ENCODE assay signal across 17 cellular contexts in genomic region chr11:65981972-65982823, GRCh38. TPM values are rescaled to one million over a fixed set of nuclear protein-coding genes. Genes with fewer than 3 reads are reported as not detected.
DNase-seq lines count a peak whose midpoint lies in the region; ATAC-seq, FAIRE-seq and TF ChIP-seq lines count a peak whose summit lies in the region.
"Had no signal": no experiment of that assay in that cellular context is flagged by ENCODE, and none has a peak within 500 bp of the region (broad histone marks: within the 10 kb centered on the region; RNA-seq: fewer than 3 reads in every experiment).

No MANE protein-coding gene starts in this region.

- no peak overlapping the region for H3K9ac ChIP-seq in SK-N-SH
- H3K9ac ChIP-seq in HepG2 (ENCODE audit: insufficient read depth, low read depth, low read length): no peak overlapping the region

- TF ChIP-seq EP300 in SK-N-SH (IDR thresholded peaks at IDR 0.05; ENCODE audit: borderline replicate concordance in 1 of 2, low read depth in 1 of 2, low read length in 1 of 2): no peak
- TF ChIP-seq EP300 in HepG2 (IDR thresholded peaks at IDR 0.05; ENCODE audit: low read depth in 2 of 2, low read length in 2 of 2): no peak
- no peak for TF ChIP-seq EP300 in HepG2 (CRISPR knock-in tag; IDR thresholded peaks at IDR 0.05; ENCODE audit: borderline replicate concordance)

- H3K4me1 Mint-ChIP-seq in T-helper 2 cell treated with Interferon-gamma antibody and Interleukin-4, amounts not matched to agents 5 μg/mL and 100 μg/mL, for 36 hours (ENCODE audit: low read depth): no peaks in the 10 kb centered on the region
- no peaks in the 10 kb centered on the region for H3K4me1 Mint-ChIP-seq in WTC11

- no peak overlapping the region for H3K4me3 Mint-ChIP-seq in T-helper 2 cell treated with Interferon-gamma antibody and Interleukin-4, amounts not matched to agents 5 μg/mL and 100 μg/mL, for 36 hours
- H3K4me3 Mint-ChIP-seq in WTC11: no peak overlapping the region

- no peaks in the 10 kb centered on the region for H3K9me3 Mint-ChIP-seq in T-helper 2 cell treated with Interferon-gamma antibody and Interleukin-4, amounts not matched to agents 5 μg/mL and 100 μg/mL, for 36 hours
- no peaks in the 10 kb centered on the region for H3K9me3 Mint-ChIP-seq in WTC11

- peaks cover 12% of the 10 kb centered on the region for H3F3A ChIP-seq in SK-N-SH (replicated peaks; ENCODE audit: insufficient read depth)

- H3K79me2 ChIP-seq in SK-N-SH (ENCODE audit: insufficient read depth): no peaks in the 10 kb centered on the region
- no peaks in the 10 kb centered on the region for H3K79me2 ChIP-seq in HepG2 (ENCODE audit: insufficient read depth, low read length)

- intact Hi-C loops in HepG2 (cut with micrococcal nuclease; ENCODE audit: unreplicated experiment): no loop called here
- intact Hi-C loops in spleen (cut with DNase I; ENCODE audit: low total_unique reads): no loop called here

- BruUV-seq in HepG2 (replicated peaks; lab: Mats Ljungman, UMichigan): no TSS peak

- H4K20me1 ChIP-seq in SK-N-SH (ENCODE audit: insufficient read depth): no peaks in the 10 kb centered on the region
- no peaks in the 10 kb centered on the region for H4K20me1 ChIP-seq in HepG2 (ENCODE audit: insufficient read depth, low read length)

- no peak for TF ChIP-seq RAD21 in SK-N-SH (IDR thresholded peaks at IDR 0.05; ENCODE audit: low read length)
- TF ChIP-seq RAD21 in HepG2 (CRISPR knock-in tag; IDR thresholded peaks at IDR 0.05): no peak

- ATAC-seq in HepG2: peak; percentile 17
- ATAC-seq in GM19035 (IDR thresholded peaks at IDR 0.05; ENCODE audit: unreplicated experiment): no peak
- ATAC-seq in WTC11: no peak; the same call in 1 of the 2 replicates

- no peaks in the 10 kb centered on the region for H3K4me1 ChIP-seq in SK-N-SH (ENCODE audit: control insufficient read depth in 1 of 2, insufficient read depth in 2 of 2, low read depth in 1 of 2, low read length in 1 of 2)
- H3K4me1 ChIP-seq in HepG2 (ENCODE audit: insufficient read depth, low read length): peaks cover 15% of the 10 kb centered on the region
- peaks cover 0 to 45% (median 12%) of the 10 kb centered on the region in 6 donors for H3K4me1 ChIP-seq in spleen
- H3K4me1 ChIP-seq: Caco-2 had no signal

- no peaks in the 10 kb centered on the region for H3K9me3 ChIP-seq in SK-N-SH
- no peaks in the 10 kb centered on the region for H3K9me3 ChIP-seq in HepG2 (ENCODE audit: low read length)
- no peaks in the 10 kb centered on the region for H3K9me3 ChIP-seq in spleen
- H3K9me3 ChIP-seq: Caco-2 had no signal

- H3K27ac Mint-ChIP-seq in T-helper 2 cell treated with Interferon-gamma antibody and Interleukin-4, amounts not matched to agents 5 μg/mL and 100 μg/mL, for 36 hours: no peak overlapping the region
- H3K27ac Mint-ChIP-seq in WTC11: no peak overlapping the region

- H3K27me3 ChIP-seq in H7 (ENCODE audit: control insufficient read depth, insufficient read depth, low read length) (no peaks in the 10 kb centered on the region), SK-N-SH (ENCODE audit: insufficient read depth) (no peaks in the 10 kb centered on the region), HepG2 (ENCODE audit: control insufficient read depth in 1 of 2, insufficient read depth in 2 of 2, low read length in 2 of 2) (no peaks in the 10 kb centered on the region; a peak in 1 of 5 replicates), spleen (replicated peaks in 1 of 7) (no peaks in the 10 kb centered on the region)

- POLR2A ChIA-PET in SK-N-SH (lab: Yijun Ruan, JAX) (no interaction called here), HepG2 (lab: Yijun Ruan, JAX) (no interaction called here), WTC11 (lab: Charles Lee) (no interaction called here)

- H3K9me2 ChIP-seq in SK-N-SH: no peaks in the 10 kb centered on the region

- in situ Hi-C loops in HepG2 (cut with HindIII; ENCODE audit: extremely low pct_ligation_motif_present, low pct_unique_long_range_greater_than_20kb): loop anchor here (10.0 kb wide), 1 partner anchor 267 kb away; the partner anchor contains the start of gene KAT5

- TF ChIP-seq CTCF in SK-N-SH (IDR thresholded peaks at IDR 0.05): no peak
- TF ChIP-seq CTCF in HepG2 (CRISPR knock-in tag; IDR thresholded peaks at IDR 0.05): no peak
- no peak for TF ChIP-seq CTCF in spleen (IDR thresholded peaks at IDR 0.05 in 8 of 11, conservative IDR thresholded peaks at IDR 0.05 in 3 of 11)
- TF ChIP-seq CTCF in WTC11 (IDR thresholded peaks at IDR 0.05): no peak

- peaks cover 17% of the 10 kb centered on the region for H3K36me3 Mint-ChIP-seq in T-helper 2 cell treated with Interferon-gamma antibody and Interleukin-4, amounts not matched to agents 5 μg/mL and 100 μg/mL, for 36 hours (ENCODE audit: low read depth)
- H3K36me3 Mint-ChIP-seq in WTC11: peaks cover 11% of the 10 kb centered on the region

- TF ChIP-seq POLR2A in HepG2 (IDR thresholded peaks at IDR 0.05; ENCODE audit: insufficient read depth in 1 of 2, low read depth in 2 of 2, low read length in 2 of 2): no peak
- TF ChIP-seq POLR2A in spleen (IDR thresholded peaks at IDR 0.05): no peak

- H3K27me3 Mint-ChIP-seq in T-helper 2 cell treated with Interferon-gamma antibody and Interleukin-4, amounts not matched to agents 5 μg/mL and 100 μg/mL, for 36 hours (ENCODE audit: low read depth): no peaks in the 10 kb centered on the region
- H3K27me3 Mint-ChIP-seq in WTC11 (ENCODE audit: low read depth): no peaks in the 10 kb centered on the region

- DNase-seq in H7: peak; percentile 56
- peak; percentile 35 for DNase-seq in SK-N-SH
- no peak for DNase-seq in HepG2 (ENCODE audit: low spot score)
- DNase-seq in spleen: no peak
- no peak for DNase-seq in T-helper 2 cell treated with Interferon-gamma antibody and Interleukin-4, amounts not matched to agents 5 μg/mL and 100 μg/mL, for 36 hours (ENCODE audit: low spot score)
- no peak for DNase-seq in WTC11 (ENCODE audit: low spot score)
- DNase-seq in kidney glomerular epithelial cell (lab: John Stamatoyannopoulos, UW): no peak
- DNase-seq: ACHN, AML-193, Caco-2, NCI-H1105 treated with DMSO at 0.1 percent for 48 hours, NCI-H1930, NCI-H2171 treated with DMSO at 0.1 percent for 48 hours, SIG-M5 had no signal

- no peak overlapping the region for H3K4me3 ChIP-seq in H7 (ENCODE audit: insufficient read depth, low read depth, low read length)
- H3K4me3 ChIP-seq in SK-N-SH (ENCODE audit: low read depth in 2 of 2, low read length in 1 of 2): no peak overlapping the region
- H3K4me3 ChIP-seq in HepG2 (replicated peaks in 1 of 3; ENCODE audit: insufficient read depth in 1 of 3, low read depth in 2 of 3, low read length in 3 of 3): no peak overlapping the region
- H3K4me3 ChIP-seq in spleen: no peak overlapping the region

- 88% methylated on average over 10 of the region's 16 CpGs for WGBS in SK-N-SH (ENCODE audit: low lambda C conversion rate)
- WGBS in HepG2 (ENCODE audit: low lambda C conversion rate): 62% methylated on average over 14 of the region's 16 CpGs
- WGBS in spleen, 5 donors: 69 to 80% (median 76%) methylated on average over 10 to 16 of the region's 16 CpGs

- no peak overlapping the region for H3K27ac ChIP-seq in SK-N-SH (ENCODE audit: low read depth in 2 of 2, low read length in 1 of 2)
- no peak overlapping the region for H3K27ac ChIP-seq in HepG2 (ENCODE audit: extremely low read length, insufficient read depth, low read length)
- peak overlapping the region; percentile 39 to 86 (median 78) for H3K27ac ChIP-seq in spleen
- H3K27ac ChIP-seq: HL-60 had no signal

- CTCF ChIA-PET in SK-N-SH (lab: Yijun Ruan, JAX) (interaction anchor here (1.3 to 20.1 kb wide), 2 partner anchors 10 to 95 kb away, joined by 3 to 261 read pairs; partner anchors contain the start of genes CCDC85B, CTSW and FIBP), HepG2 (lab: Yijun Ruan, JAX; ENCODE audit: low intra/inter-chr PET ratio, low total read pairs) (no interaction called here), WTC11 (lab: Charles Lee) (interaction anchor here (0.8 to 1.4 kb wide), 4 partner anchors 38 to 202 kb away, joined by 3 to 7 read pairs (median 5); no protein-coding TSS in a partner anchor)

- no peak overlapping the region for H2AFZ ChIP-seq in SK-N-SH (ENCODE audit: low read depth)
- H2AFZ ChIP-seq in HepG2 (ENCODE audit: low read length): no peak overlapping the region

- H3K36me3 ChIP-seq in H7 (replicated peaks; ENCODE audit: control insufficient read depth, insufficient read depth, low read length) (peaks cover 4% of the 10 kb centered on the region), SK-N-SH (replicated peaks in 1 of 2; ENCODE audit: control insufficient read depth in 1 of 2, insufficient read depth in 2 of 2, low read length in 1 of 2) (peaks cover 3 to 23% of the 10 kb centered on the region in 2 experiments), HepG2 (replicated peaks in 1 of 2; ENCODE audit: control insufficient read depth in 1 of 2, insufficient read depth in 2 of 2, low read length in 2 of 2) (peaks cover 5 to 12% of the 10 kb centered on the region in 2 experiments; a peak in 3 of 5 replicates), spleen (peaks cover 0 to 32% (median 27%) of the 10 kb centered on the region in 6 donors)

- no peak for FAIRE-seq in HepG2 (lab: Jason Lieb, UNC)

- no peak overlapping the region for H3K4me2 ChIP-seq in SK-N-SH
- H3K4me2 ChIP-seq in HepG2 (ENCODE audit: low read depth, low read length): no peak overlapping the region

RNA-seq across cellular contexts. Expression of gene EIF1AD, which starts 19.8 kb away (rescaled TPM):
- total RNA-seq in H7 (2014; rRNA removed; shearing (Covaris generic)): 37.7 and 39.9 TPM in 2 replicates
- polyA plus RNA-seq in SK-N-SH (2012; rRNA removed) (28.9 and 31.4 TPM in 2 replicates), HepG2 (2011; rRNA removed) (18.2 and 24.0 TPM in 2 replicates), spleen (10 to 100 TPM; 14.3 to 22.0 (median 15.4) TPM)
- 21.5 and 28.9 TPM in 2 replicates for polyA plus RNA-seq in SK-N-SH (2012; cell fraction: cytosol; rRNA removed)
- polyA plus RNA-seq in SK-N-SH (2012; cell fraction: nucleus; rRNA removed): 30.7 and 36.1 TPM in 2 replicates
- total RNA-seq in HepG2 (2016; rRNA removed; fragmentation: Illumina TruSeq; extraction: Trizol) (30.8 and 45.9 TPM in 2 replicates), spleen (10 to 100 TPM; 24.5 to 39.2 (median 35.5) TPM), WTC11 (2021) (29.7 to 37.6 TPM (median 32.6 TPM) in 3 replicates)
- total RNA-seq in HepG2 (2016; cell fraction: cytosol; rRNA removed; fragmentation: Illumina TruSeq; extraction: Trizol; ENCODE audit: low read depth): 6.9 and 8.1 TPM in 2 replicates
- 31.8 and 45.0 TPM in 2 replicates for total RNA-seq in HepG2 (2016; cell fraction: insoluble cytoplasmic fraction; rRNA removed; fragmentation: Illumina TruSeq; extraction: Trizol)
- 15.6 and 16.4 TPM in 2 replicates for total RNA-seq in HepG2 (2016; cell fraction: membrane; rRNA removed; fragmentation: Illumina TruSeq; extraction: Trizol)
- total RNA-seq in HepG2 (2016; cell fraction: nucleus; rRNA removed; fragmentation: Illumina TruSeq; extraction: Trizol): 25.8 TPM in 2 replicates
- 22.4 and 22.6 TPM in 2 replicates for polyA plus RNA-seq in HepG2 (2011; cell fraction: cytosol; rRNA removed)
- 15.8 and 23.5 TPM in 2 replicates for polyA plus RNA-seq in HepG2 (2011; cell fraction: nucleus; rRNA removed)
- 15.2 and 20.1 TPM in 2 replicates for polyA plus RNA-seq in HepG2 (2012)
- polyA plus RNA-seq in HepG2 (2016; cell fraction: cytosol; fragmentation: Illumina TruSeq; extraction: Trizol; ENCODE audit: low read depth): 2.1 and 2.9 TPM in 2 replicates
- polyA plus RNA-seq in HepG2 (2016; cell fraction: insoluble cytoplasmic fraction; fragmentation: Illumina TruSeq; extraction: Trizol; ENCODE audit: low read depth): 33.3 and 34.6 TPM in 2 replicates
- 7.7 and 8.3 TPM in 2 replicates for polyA plus RNA-seq in HepG2 (2016; cell fraction: membrane; fragmentation: Illumina TruSeq; extraction: Trizol; ENCODE audit: low read depth)
- 31.4 and 35.8 TPM in 2 replicates for polyA plus RNA-seq in HepG2 (2016; cell fraction: nucleus; fragmentation: Illumina TruSeq; extraction: Trizol; ENCODE audit: insufficient read depth, low read depth)
- 41.6 and 67.3 TPM in 2 replicates for polyA minus RNA-seq in HepG2 (2011; rRNA and poly(A)+ RNA removed; ENCODE audit: low replicate concordance)
- polyA minus RNA-seq in HepG2 (2011; cell fraction: cytosol; rRNA and poly(A)+ RNA removed): 10.7 and 14.6 TPM in 2 replicates
- 14.3 and 20.4 TPM in 2 replicates for polyA minus RNA-seq in HepG2 (2011; cell fraction: nucleus; rRNA and poly(A)+ RNA removed)

RNA-seq across cellular contexts. Expression of gene BANF1, which starts 20.1 kb away (rescaled TPM):
- 42.8 and 57.4 TPM in 2 replicates for total RNA-seq in H7 (2014; rRNA removed; shearing (Covaris generic))
- 311 and 382 TPM in 2 replicates for polyA plus RNA-seq in SK-N-SH (2012; rRNA removed)
- polyA plus RNA-seq in SK-N-SH (2012; cell fraction: cytosol; rRNA removed): 356 and 432 TPM in 2 replicates
- 131 and 164 TPM in 2 replicates for polyA plus RNA-seq in SK-N-SH (2012; cell fraction: nucleus; rRNA removed)
- total RNA-seq in HepG2 (2016; rRNA removed; fragmentation: Illumina TruSeq; extraction: Trizol): 40.5 and 45.9 TPM in 2 replicates
- 24.1 and 29.2 TPM in 2 replicates for total RNA-seq in HepG2 (2016; cell fraction: cytosol; rRNA removed; fragmentation: Illumina TruSeq; extraction: Trizol; ENCODE audit: low read depth)
- total RNA-seq in HepG2 (2016; cell fraction: insoluble cytoplasmic fraction; rRNA removed; fragmentation: Illumina TruSeq; extraction: Trizol): 42.5 and 45.7 TPM in 2 replicates
- 21.9 and 24.3 TPM in 2 replicates for total RNA-seq in HepG2 (2016; cell fraction: membrane; rRNA removed; fragmentation: Illumina TruSeq; extraction: Trizol)
- total RNA-seq in HepG2 (2016; cell fraction: nucleus; rRNA removed; fragmentation: Illumina TruSeq; extraction: Trizol): 17.5 and 24.3 TPM in 2 replicates
- 75.9 and 86.5 TPM in 2 replicates for polyA plus RNA-seq in HepG2 (2011; rRNA removed)
- 96.6 and 104 TPM in 2 replicates for polyA plus RNA-seq in HepG2 (2011; cell fraction: cytosol; rRNA removed)
- polyA plus RNA-seq in HepG2 (2011; cell fraction: nucleus; rRNA removed): 34.4 and 41.3 TPM in 2 replicates
- polyA plus RNA-seq in HepG2 (2012): 102 and 132 TPM in 2 replicates
- polyA plus RNA-seq in HepG2 (2016; cell fraction: cytosol; fragmentation: Illumina TruSeq; extraction: Trizol; ENCODE audit: low read depth): 115 and 123 TPM in 2 replicates
- polyA plus RNA-seq in HepG2 (2016; cell fraction: insoluble cytoplasmic fraction; fragmentation: Illumina TruSeq; extraction: Trizol; ENCODE audit: low read depth): 264 and 272 TPM in 2 replicates
- polyA plus RNA-seq in HepG2 (2016; cell fraction: membrane; fragmentation: Illumina TruSeq; extraction: Trizol; ENCODE audit: low read depth): 102 and 111 TPM in 2 replicates
- 126 and 133 TPM in 2 replicates for polyA plus RNA-seq in HepG2 (2016; cell fraction: nucleus; fragmentation: Illumina TruSeq; extraction: Trizol; ENCODE audit: insufficient read depth, low read depth)
- polyA minus RNA-seq in HepG2 (2011; rRNA and poly(A)+ RNA removed; ENCODE audit: low replicate concordance): 57.6 and 195 TPM in 2 replicates
- polyA minus RNA-seq in HepG2 (2011; cell fraction: cytosol; rRNA and poly(A)+ RNA removed): 20.0 and 34.2 TPM in 2 replicates
- polyA minus RNA-seq in HepG2 (2011; cell fraction: nucleus; rRNA and poly(A)+ RNA removed): 23.4 and 30.2 TPM in 2 replicates
- total RNA-seq in spleen: 100 to 1,000 TPM in 3 of 7 donors, 10 to 100 TPM in 4; 50.5 to 139 (median 92.9) TPM
- 100 to 1,000 TPM; 151 to 219 (median 196) TPM for polyA plus RNA-seq in spleen
- total RNA-seq in WTC11 (2021): 269 to 314 TPM (median 310 TPM) in 3 replicates

RNA-seq across cellular contexts. Expression of gene SART1, which starts 20.7 kb away (rescaled TPM):
- 27.5 and 34.6 TPM in 2 replicates for total RNA-seq in H7 (2014; rRNA removed; shearing (Covaris generic))
- polyA plus RNA-seq in SK-N-SH (2012; rRNA removed): 39.2 and 73.6 TPM in 2 replicates
- polyA plus RNA-seq in SK-N-SH (2012; cell fraction: cytosol; rRNA removed): 37.0 and 42.0 TPM in 2 replicates
- polyA plus RNA-seq in SK-N-SH (2012; cell fraction: nucleus; rRNA removed): 77.9 and 98.0 TPM in 2 replicates
- 18.1 and 22.5 TPM in 2 replicates for total RNA-seq in HepG2 (2016; rRNA removed; fragmentation: Illumina TruSeq; extraction: Trizol)
- 9.9 and 12.6 TPM in 2 replicates for total RNA-seq in HepG2 (2016; cell fraction: cytosol; rRNA removed; fragmentation: Illumina TruSeq; extraction: Trizol; ENCODE audit: low read depth)
- total RNA-seq in HepG2 (2016; cell fraction: insoluble cytoplasmic fraction; rRNA removed; fragmentation: Illumina TruSeq; extraction: Trizol): 12.3 and 22.5 TPM in 2 replicates
- total RNA-seq in HepG2 (2016; cell fraction: membrane; rRNA removed; fragmentation: Illumina TruSeq; extraction: Trizol): 9.7 and 12.2 TPM in 2 replicates
- total RNA-seq in HepG2 (2016; cell fraction: nucleus; rRNA removed; fragmentation: Illumina TruSeq; extraction: Trizol): 15.9 and 17.5 TPM in 2 replicates
- 11.3 and 13.1 TPM in 2 replicates for polyA plus RNA-seq in HepG2 (2011; rRNA removed)
- 7.2 and 7.5 TPM in 2 replicates for polyA plus RNA-seq in HepG2 (2011; cell fraction: cytosol; rRNA removed)
- 32.9 and 42.8 TPM in 2 replicates for polyA plus RNA-seq in HepG2 (2011; cell fraction: nucleus; rRNA removed)
- 17.3 and 24.6 TPM in 2 replicates for polyA plus RNA-seq in HepG2 (2012)
- polyA plus RNA-seq in HepG2 (2016; cell fraction: cytosol; fragmentation: Illumina TruSeq; extraction: Trizol; ENCODE audit: low read depth): 8.9 and 10.6 TPM in 2 replicates
- polyA plus RNA-seq in HepG2 (2016; cell fraction: insoluble cytoplasmic fraction; fragmentation: Illumina TruSeq; extraction: Trizol; ENCODE audit: low read depth): 26.7 and 35.4 TPM in 2 replicates
- 9.0 and 11.4 TPM in 2 replicates for polyA plus RNA-seq in HepG2 (2016; cell fraction: membrane; fragmentation: Illumina TruSeq; extraction: Trizol; ENCODE audit: low read depth)
- 48.2 and 61.5 TPM in 2 replicates for polyA plus RNA-seq in HepG2 (2016; cell fraction: nucleus; fragmentation: Illumina TruSeq; extraction: Trizol; ENCODE audit: insufficient read depth, low read depth)
- 11.0 and 12.8 TPM in 2 replicates for polyA minus RNA-seq in HepG2 (2011; rRNA and poly(A)+ RNA removed; ENCODE audit: low replicate concordance)
- 8.1 and 11.4 TPM in 2 replicates for polyA minus RNA-seq in HepG2 (2011; cell fraction: cytosol; rRNA and poly(A)+ RNA removed)
- polyA minus RNA-seq in HepG2 (2011; cell fraction: nucleus; rRNA and poly(A)+ RNA removed): 9.7 and 11.7 TPM in 2 replicates
- 10 to 100 TPM; 26.6 to 64.7 (median 54.9) TPM for total RNA-seq in spleen
- polyA plus RNA-seq in spleen: 100 to 1,000 TPM in 2 of 3 donors, 10 to 100 TPM in 1; 80.3 to 117 (median 109) TPM
- 52.3 to 57.0 TPM (median 52.5 TPM) in 3 replicates for total RNA-seq in WTC11 (2021)

RNA-seq across cellular contexts. Expression of gene CST6, which starts 29.6 kb away (rescaled TPM):
- 0.48 TPM in 1 of 2 replicates, not detected in the other for total RNA-seq in H7 (2014; rRNA removed; shearing (Covaris generic))
- polyA plus RNA-seq in SK-N-SH (2012; rRNA removed) (0.60 and 0.90 TPM in 2 replicates), HepG2 (2011; rRNA removed) (not detected in 2 replicates), spleen (1 to 10 TPM in 1 of 3 donors, under 1 TPM in 2; 0.76 to 1.4 (median 0.93) TPM)
- polyA plus RNA-seq in SK-N-SH (2012; cell fraction: cytosol; rRNA removed): 0.24 and 0.52 TPM in 2 replicates
- 0.28 and 0.71 TPM in 2 replicates for polyA plus RNA-seq in SK-N-SH (2012; cell fraction: nucleus; rRNA removed)
- total RNA-seq in HepG2 (2016; rRNA removed; fragmentation: Illumina TruSeq; extraction: Trizol) (not detected in 2 replicates), spleen (not detected), WTC11 (2021) (0.72 to 2.7 TPM (median 1.9 TPM) in 3 replicates)
- total RNA-seq in HepG2 (2016; cell fraction: cytosol; rRNA removed; fragmentation: Illumina TruSeq; extraction: Trizol; ENCODE audit: low read depth): not detected in 2 replicates
- not detected in 2 replicates for total RNA-seq in HepG2 (2016; cell fraction: insoluble cytoplasmic fraction; rRNA removed; fragmentation: Illumina TruSeq; extraction: Trizol)
- total RNA-seq in HepG2 (2016; cell fraction: membrane; rRNA removed; fragmentation: Illumina TruSeq; extraction: Trizol): not detected in 2 replicates
- total RNA-seq in HepG2 (2016; cell fraction: nucleus; rRNA removed; fragmentation: Illumina TruSeq; extraction: Trizol): not detected in 2 replicates
- not detected in 2 replicates for polyA plus RNA-seq in HepG2 (2011; cell fraction: cytosol; rRNA removed)
- not detected in 2 replicates for polyA plus RNA-seq in HepG2 (2011; cell fraction: nucleus; rRNA removed)
- polyA plus RNA-seq in HepG2 (2012): not detected in 2 replicates
- polyA plus RNA-seq in HepG2 (2016; cell fraction: cytosol; fragmentation: Illumina TruSeq; extraction: Trizol; ENCODE audit: low read depth): not detected in 2 replicates
- not detected in 2 replicates for polyA plus RNA-seq in HepG2 (2016; cell fraction: insoluble cytoplasmic fraction; fragmentation: Illumina TruSeq; extraction: Trizol; ENCODE audit: low read depth)
- not detected in 2 replicates for polyA plus RNA-seq in HepG2 (2016; cell fraction: membrane; fragmentation: Illumina TruSeq; extraction: Trizol; ENCODE audit: low read depth)
- not detected in 2 replicates for polyA plus RNA-seq in HepG2 (2016; cell fraction: nucleus; fragmentation: Illumina TruSeq; extraction: Trizol; ENCODE audit: insufficient read depth, low read depth)
- not detected in 2 replicates for polyA minus RNA-seq in HepG2 (2011; rRNA and poly(A)+ RNA removed; ENCODE audit: low replicate concordance)
- polyA minus RNA-seq in HepG2 (2011; cell fraction: cytosol; rRNA and poly(A)+ RNA removed): not detected in 2 replicates
- polyA minus RNA-seq in HepG2 (2011; cell fraction: nucleus; rRNA and poly(A)+ RNA removed): not detected in 2 replicates
- total RNA-seq: Caco-2, NCI-H460 had no signal

RNA-seq across cellular contexts. Expression of gene TSGA10IP, which starts 36.9 kb away (rescaled TPM):
- 1.7 and 4.1 TPM in 2 replicates for total RNA-seq in H7 (2014; rRNA removed; shearing (Covaris generic))
- polyA plus RNA-seq in SK-N-SH (2012; rRNA removed) (not detected in 2 replicates), HepG2 (2011; rRNA removed) (0.07 TPM in 1 of 2 replicates, not detected in the other), spleen (under 1 TPM; 0.06 to 0.24 (median 0.14) TPM)
- polyA plus RNA-seq in SK-N-SH (2012; cell fraction: cytosol; rRNA removed): 0.01 TPM in 1 of 2 replicates, not detected in the other
- 0.15 TPM in 1 of 2 replicates, not detected in the other for polyA plus RNA-seq in SK-N-SH (2012; cell fraction: nucleus; rRNA removed)
- total RNA-seq in HepG2 (2016; rRNA removed; fragmentation: Illumina TruSeq; extraction: Trizol) (not detected in 2 replicates), spleen (under 1 TPM in 1 of 7 donors, not detected in 6; 0.24 TPM), WTC11 (2021) (3.4 to 4.5 TPM (median 4.1 TPM) in 3 replicates)
- not detected in 2 replicates for total RNA-seq in HepG2 (2016; cell fraction: cytosol; rRNA removed; fragmentation: Illumina TruSeq; extraction: Trizol; ENCODE audit: low read depth)
- 0.12 TPM in 1 of 2 replicates, not detected in the other for total RNA-seq in HepG2 (2016; cell fraction: insoluble cytoplasmic fraction; rRNA removed; fragmentation: Illumina TruSeq; extraction: Trizol)
- not detected in 2 replicates for total RNA-seq in HepG2 (2016; cell fraction: membrane; rRNA removed; fragmentation: Illumina TruSeq; extraction: Trizol)
- not detected in 2 replicates for total RNA-seq in HepG2 (2016; cell fraction: nucleus; rRNA removed; fragmentation: Illumina TruSeq; extraction: Trizol)
- 0.05 and 0.12 TPM in 2 replicates for polyA plus RNA-seq in HepG2 (2011; cell fraction: cytosol; rRNA removed)
- polyA plus RNA-seq in HepG2 (2011; cell fraction: nucleus; rRNA removed): 0.21 and 0.23 TPM in 2 replicates
- polyA plus RNA-seq in HepG2 (2012): 0.07 and 0.12 TPM in 2 replicates
- 0.24 TPM in 1 of 2 replicates, not detected in the other for polyA plus RNA-seq in HepG2 (2016; cell fraction: cytosol; fragmentation: Illumina TruSeq; extraction: Trizol; ENCODE audit: low read depth)
- polyA plus RNA-seq in HepG2 (2016; cell fraction: insoluble cytoplasmic fraction; fragmentation: Illumina TruSeq; extraction: Trizol; ENCODE audit: low read depth): not detected in 2 replicates
- not detected in 2 replicates for polyA plus RNA-seq in HepG2 (2016; cell fraction: membrane; fragmentation: Illumina TruSeq; extraction: Trizol; ENCODE audit: low read depth)
- not detected in 2 replicates for polyA plus RNA-seq in HepG2 (2016; cell fraction: nucleus; fragmentation: Illumina TruSeq; extraction: Trizol; ENCODE audit: insufficient read depth, low read depth)
- polyA minus RNA-seq in HepG2 (2011; rRNA and poly(A)+ RNA removed; ENCODE audit: low replicate concordance): 0.12 TPM in 1 of 2 replicates, not detected in the other
- polyA minus RNA-seq in HepG2 (2011; cell fraction: cytosol; rRNA and poly(A)+ RNA removed): not detected in 2 replicates
- 0.37 TPM in 1 of 2 replicates, not detected in the other for polyA minus RNA-seq in HepG2 (2011; cell fraction: nucleus; rRNA and poly(A)+ RNA removed)
- total RNA-seq: Caco-2, NCI-H460 had no signal

Comparison
In these comparisons a context has a peak if more than half of its experiments do, and no peak if none do; other contexts are left out.
1. DNase-seq: peak in H7 (single experiment) and SK-N-SH (single experiment); none in HepG2 (single experiment), spleen (single experiment), T-helper 2 cell treated with Interferon-gamma antibody and Interleukin-4, amounts not matched to agents 5 μg/mL and 100 μg/mL, for 36 hours (single experiment), WTC11 (single experiment) and kidney glomerular epithelial cell (single experiment).
2. H3K27ac ChIP-seq: peak in spleen (8 of 8); none in SK-N-SH (0 of 2) and HepG2 (single experiment).